In the genomic region with DNA sequence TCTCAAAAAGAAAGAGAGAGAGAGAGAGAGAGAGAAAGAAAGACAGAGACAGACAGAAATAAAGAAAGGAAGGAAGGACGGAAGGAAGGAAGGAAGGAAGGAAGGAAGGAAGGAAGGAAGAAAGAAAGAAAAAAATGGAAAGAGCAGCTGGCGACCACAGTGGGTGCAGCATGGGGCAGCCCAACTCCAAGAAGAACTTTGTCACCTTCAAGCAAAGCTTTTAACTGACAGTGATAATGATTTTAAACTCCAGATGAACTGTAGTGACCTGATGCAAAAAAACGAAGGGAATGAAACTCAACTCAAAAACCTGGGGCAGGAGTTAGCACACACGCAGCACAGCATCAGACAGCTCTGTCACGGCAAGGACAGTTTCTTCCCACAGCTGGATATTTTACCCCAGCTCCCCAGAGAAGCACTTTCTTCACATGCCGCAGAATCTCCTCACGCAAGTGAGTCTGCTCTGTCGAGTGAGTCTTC, we compare ENCODE assay signal across 17 cellular contexts. TPM values are rescaled to one million over a fixed set of nuclear protein-coding genes. Genes with fewer than 3 reads are reported as not detected.
A peak's percentile ranks its signal among the peaks of the same experiment; 100 is the strongest.
DNase-seq lines count a peak whose midpoint lies in the region; ATAC-seq and TF ChIP-seq lines count a peak whose summit lies in the region.
"Had no signal": no experiment of that assay in that cellular context is flagged by ENCODE, and none has a peak within 500 bp of the region (broad histone marks: within the 10 kb centered on the region; RNA-seq: fewer than 3 reads in every experiment).

No MANE protein-coding gene starts in this region.

- H3K18ac ChIP-seq in mesendoderm (ENCODE audit: low read length) = no peak overlapping the region

- H3K4me1 ChIP-seq in GM23338 (ENCODE audit: insufficient read depth) (no peaks in the 10 kb centered on the region), mesendoderm (ENCODE audit: control insufficient read depth, low read depth, low read length) (no peaks in the 10 kb centered on the region)

- H3K9me2 ChIP-seq in GM23338 (ENCODE audit: insufficient read depth) = no peaks in the 10 kb centered on the region

- no peak overlapping the region for H3K27ac ChIP-seq in GM23338 (ENCODE audit: low read depth)
- H3K27ac ChIP-seq in mesendoderm (ENCODE audit: low read depth, low read length) = no peak overlapping the region

- H3K4me3 ChIP-seq in GM23338 (no peak overlapping the region), mesendoderm (ENCODE audit: low read length) (no peak overlapping the region)
- H3K4me3 ChIP-seq: skin epidermis had no signal

- no peaks in the 10 kb centered on the region for H3K79me1 ChIP-seq in mesendoderm (ENCODE audit: low read length)

- intact Hi-C loops in activated CD8-positive, alpha-beta T cell treated with anti-CD3 and anti-CD28 coated beads for 36 hours (cut with micrococcal nuclease) = no loop called here
- intact Hi-C loops in sciatic nerve (cut with DNase I) = no loop called here

- H4K20me1 ChIP-seq in GM23338 (replicated peaks; ENCODE audit: insufficient read depth) = no peaks in the 10 kb centered on the region

- H2BK5ac ChIP-seq in mesendoderm (ENCODE audit: low read length) = no peak overlapping the region

- no peaks in the 10 kb centered on the region for H3K36me3 ChIP-seq in GM23338 (ENCODE audit: insufficient read depth)
- H3K36me3 ChIP-seq in mesendoderm (ENCODE audit: control insufficient read depth, insufficient read depth, low read length) = no peaks in the 10 kb centered on the region

- H3K27ac Mint-ChIP-seq in activated T-cell treated with anti-CD3 and anti-CD28 coated beads, Interleukin-2, amount 50 U/mL, for 24 hours = peak overlapping the region; percentile 19
- no peak overlapping the region for H3K27ac Mint-ChIP-seq in GM23338
- H3K27ac Mint-ChIP-seq in activated CD8-positive, alpha-beta T cell treated with anti-CD3 and anti-CD28 coated beads for 36 hours = peak overlapping the region; percentile 1
- H3K27ac Mint-ChIP-seq: endodermal cell had no signal

- no peak overlapping the region for H2BK120ac ChIP-seq in mesendoderm (ENCODE audit: low read depth, low read length)

- DNase-seq in activated T-cell treated with anti-CD3 and anti-CD28 coated beads, Interleukin-2, amount 50 U/mL, for 24 hours = no peak
- DNase-seq in activated T-cell treated with anti-CD3 and anti-CD28 coated beads, Interleukin-2, amount 50 U/mL, for 48 hours = no peak
- DNase-seq in GM23338 (ENCODE audit: low spot score) = no peak
- no peak for DNase-seq in activated CD8-positive, alpha-beta T cell treated with anti-CD3 and anti-CD28 coated beads for 36 hours
- peak; percentile 12 for DNase-seq in sciatic nerve (ENCODE audit: low spot score)
- DNase-seq in mesendoderm = no peak
- DNase-seq: activated CD4-positive, alpha-beta T cell treated with anti-CD3 and anti-CD28 coated beads for 48 hours; DMS153; endodermal cell; Kasumi-1; NCI-H187; NCI-H526; nucleus accumbens had no signal

- H2BK15ac ChIP-seq in mesendoderm (replicated peaks; ENCODE audit: low read depth) = no peak overlapping the region

- CTCF ChIA-PET in activated CD8-positive, alpha-beta T cell treated with anti-CD3 and anti-CD28 coated beads for 36 hours (lab: Charles Lee) = interaction anchor here (1.5 kb wide), 1 partner anchor 12 kb away, joined by 4 read pairs; no protein-coding TSS in a partner anchor

- no peak for ATAC-seq in GM23338
- ATAC-seq in activated CD8-positive, alpha-beta T cell treated with anti-CD3 and anti-CD28 coated beads for 36 hours = no peak
- no peak for ATAC-seq in sciatic nerve
- ATAC-seq in GM21423 (IDR thresholded peaks at IDR 0.05; ENCODE audit: unreplicated experiment) = no peak
- ATAC-seq in GM19455 (IDR thresholded peaks at IDR 0.05; ENCODE audit: unreplicated experiment) = no peak
- ATAC-seq: Panc1 had no signal

- H3K56ac ChIP-seq in mesendoderm (ENCODE audit: low read length) = no peak overlapping the region

- H3F3A ChIP-seq in GM23338 (replicated peaks; ENCODE audit: low read depth) = no peaks in the 10 kb centered on the region

- no peaks in the 10 kb centered on the region for H3K27me3 Mint-ChIP-seq in activated T-cell treated with anti-CD3 and anti-CD28 coated beads, Interleukin-2, amount 50 U/mL, for 24 hours
- H3K27me3 Mint-ChIP-seq in GM23338 (ENCODE audit: insufficient read depth, low read depth, poor library complexity) = peaks cover 2% of the 10 kb centered on the region
- H3K27me3 Mint-ChIP-seq in activated CD8-positive, alpha-beta T cell treated with anti-CD3 and anti-CD28 coated beads for 36 hours = no peaks in the 10 kb centered on the region

- no peak overlapping the region for H4K8ac ChIP-seq in mesendoderm (ENCODE audit: low read depth, low read length)

- TF ChIP-seq CTCF in GM23338 (conservative IDR thresholded peaks at IDR 0.05; ENCODE audit: low read depth in 2 of 2) = no peak
- no peak for TF ChIP-seq CTCF in activated CD8-positive, alpha-beta T cell treated with anti-CD3 and anti-CD28 coated beads for 36 hours (IDR thresholded peaks at IDR 0.05)

- peaks cover 2% of the 10 kb centered on the region for H3K36me3 Mint-ChIP-seq in activated T-cell treated with anti-CD3 and anti-CD28 coated beads, Interleukin-2, amount 50 U/mL, for 24 hours (ENCODE audit: low read depth)
- no peaks in the 10 kb centered on the region for H3K36me3 Mint-ChIP-seq in GM23338 (ENCODE audit: low read depth)
- H3K36me3 Mint-ChIP-seq in activated CD8-positive, alpha-beta T cell treated with anti-CD3 and anti-CD28 coated beads for 36 hours (ENCODE audit: low read depth) = no peaks in the 10 kb centered on the region

- no peak overlapping the region for H3K4ac ChIP-seq in mesendoderm (ENCODE audit: low read depth, low read length)

- no peak overlapping the region for H3K23ac ChIP-seq in mesendoderm (ENCODE audit: low read length)

- H4K5ac ChIP-seq in mesendoderm (ENCODE audit: low read length) = no peak overlapping the region

- no peak overlapping the region for H3K9ac ChIP-seq in mesendoderm (ENCODE audit: low read length)

- no peak overlapping the region for H3K4me3 Mint-ChIP-seq in activated T-cell treated with anti-CD3 and anti-CD28 coated beads, Interleukin-2, amount 50 U/mL, for 24 hours
- H3K4me3 Mint-ChIP-seq in GM23338 = no peak overlapping the region
- no peak overlapping the region for H3K4me3 Mint-ChIP-seq in activated CD8-positive, alpha-beta T cell treated with anti-CD3 and anti-CD28 coated beads for 36 hours
- H3K4me3 Mint-ChIP-seq: endodermal cell had no signal

- no CpG with 5 or more reads among the region's 8 CpGs for WGBS in mesendoderm (ENCODE audit: extremely low coverage, insufficient coverage, low lambda C conversion rate)

- 0 out of 2 replicates have a peak overlapping the region, but pooled peaks have one; percentile 28 for H2AFZ ChIP-seq in GM23338

- H3K4me1 Mint-ChIP-seq in activated T-cell treated with anti-CD3 and anti-CD28 coated beads, Interleukin-2, amount 50 U/mL, for 24 hours (ENCODE audit: low read depth) = peaks cover 50% of the 10 kb centered on the region
- H3K4me1 Mint-ChIP-seq in GM23338 = no peaks in the 10 kb centered on the region; the same call in 2 of the 3 replicates
- H3K4me1 Mint-ChIP-seq in activated CD8-positive, alpha-beta T cell treated with anti-CD3 and anti-CD28 coated beads for 36 hours (ENCODE audit: low read depth) = peaks cover 40% of the 10 kb centered on the region
- H3K4me1 Mint-ChIP-seq: endodermal cell had no signal

- no peaks in the 10 kb centered on the region for H3K27me3 ChIP-seq in GM23338 (ENCODE audit: insufficient read depth)
- no peaks in the 10 kb centered on the region for H3K27me3 ChIP-seq in mesendoderm (ENCODE audit: insufficient read depth, low read length, poor library complexity)

- H3K9me3 Mint-ChIP-seq in activated T-cell treated with anti-CD3 and anti-CD28 coated beads, Interleukin-2, amount 50 U/mL, for 24 hours = no peaks in the 10 kb centered on the region
- H3K9me3 Mint-ChIP-seq in GM23338 = no peaks in the 10 kb centered on the region
- no peaks in the 10 kb centered on the region for H3K9me3 Mint-ChIP-seq in activated CD8-positive, alpha-beta T cell treated with anti-CD3 and anti-CD28 coated beads for 36 hours
- H3K9me3 Mint-ChIP-seq: endodermal cell had no signal

- POLR2A ChIA-PET in activated CD8-positive, alpha-beta T cell treated with anti-CD3 and anti-CD28 coated beads for 36 hours (lab: Charles Lee) = interaction anchor here (0.8 to 4.1 kb wide), 4 partner anchors 11 to 29 kb away, joined by 3 to 22 read pairs (median 5); no protein-coding TSS in a partner anchor

- no peak overlapping the region for H2AK5ac ChIP-seq in mesendoderm (ENCODE audit: low read length)

- no peaks in the 10 kb centered on the region for H3K79me2 ChIP-seq in GM23338 (replicated peaks; ENCODE audit: insufficient read depth)
- no peaks in the 10 kb centered on the region for H3K79me2 ChIP-seq in mesendoderm (ENCODE audit: control insufficient read depth, insufficient read depth, low read length)

- H3K4me2 ChIP-seq in GM23338 = no peak overlapping the region
- H3K4me2 ChIP-seq in mesendoderm (ENCODE audit: low read length) = no peak overlapping the region

TF ChIP-seq in GM23338, 12 proteins besides CTCF, POLR2A, EP300 and RAD21 (continues in another document):
- TF ChIP-seq ZNF331 (CRISPR knock-in tag; IDR thresholded peaks at IDR 0.05; ENCODE audit: low read depth) (no peak), STAT1 (IDR thresholded peaks at IDR 0.05; ENCODE audit: unreplicated experiment) (no peak), EZH2phosphoT487 (IDR thresholded peaks at IDR 0.05; ENCODE audit: unreplicated experiment) (no peak), NANOG (IDR thresholded peaks at IDR 0.05; ENCODE audit: borderline replicate concordance) (no peak), CREB1 (CRISPR knock-in tag; IDR thresholded peaks at IDR 0.05; ENCODE audit: low read depth) (no peak)

RNA-seq across cellular contexts. Expression of gene ARHGAP17, which starts 5.0 kb away (rescaled TPM):
- 59.0 and 85.5 TPM in 2 replicates for total RNA-seq in GM23338 (2014; rRNA removed; shearing (Covaris generic))
- polyA plus RNA-seq in GM23338 (2016; fragmentation: Nextera tagmentation; extraction: Ambion mirVana) = 40.0 and 40.6 TPM in 2 replicates
- 10 to 100 TPM; 69.6 to 75.9 TPM for total RNA-seq in activated CD8-positive, alpha-beta T cell treated with anti-CD3 and anti-CD28 coated beads for 36 hours
- total RNA-seq in sciatic nerve = 130 TPM
- polyA plus RNA-seq in mesendoderm (2013, experiment 1 of 2) = 61.6 TPM
- polyA plus RNA-seq in mesendoderm (2013, experiment 2 of 2) = 62.5 TPM
